ENCODE assay signal across 6 cellular contexts in the genomic region with DNA sequence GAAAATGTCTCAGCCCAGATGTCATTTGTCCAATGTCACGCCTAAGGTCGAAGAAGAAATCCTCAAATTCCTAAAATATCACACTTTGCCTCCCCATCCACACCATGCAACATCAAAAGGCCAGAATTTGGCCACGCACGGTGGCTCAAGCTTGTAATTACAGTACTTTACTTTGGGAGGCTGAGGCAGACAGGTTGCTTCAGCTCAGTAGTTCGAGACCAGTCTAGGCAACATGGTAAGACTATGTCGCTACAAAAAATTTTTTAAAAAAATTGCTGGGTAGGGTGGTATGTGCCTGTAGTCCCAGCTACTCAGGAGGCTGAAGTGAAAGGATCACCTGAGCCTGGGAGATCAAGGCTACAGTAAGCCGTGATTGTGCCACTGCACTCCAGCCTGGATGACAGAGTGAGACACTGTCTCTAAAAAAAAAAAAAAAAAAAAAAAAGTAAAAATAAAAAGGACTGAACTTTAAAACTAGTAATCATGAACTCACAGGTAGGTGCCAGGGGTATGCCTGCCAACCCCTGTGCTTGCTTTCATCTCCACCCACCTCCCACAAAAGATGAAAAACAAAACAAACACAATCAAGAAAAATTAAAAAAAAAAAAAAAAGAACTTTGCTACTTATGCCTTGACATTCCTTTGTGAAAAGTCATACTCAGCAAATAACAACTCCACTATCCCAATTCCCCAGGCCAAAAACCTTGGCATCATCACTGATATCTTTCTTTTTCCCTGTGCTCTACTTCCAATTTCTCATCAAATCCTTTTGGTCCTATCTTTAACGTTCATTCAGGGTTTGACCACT.
DNase-seq lines count a peak whose midpoint lies in the region; ATAC-seq, FAIRE-seq and TF ChIP-seq lines count a peak whose summit lies in the region.
"Not testable (repeated sequence)": the region's sequence is repeated elsewhere in the genome, so short reads cannot be mapped to it uniquely, and the experiment has no call there.

No MANE protein-coding gene starts in this region.

- DNase-seq in EH (ENCODE audit: low read depth) (peak; percentile 0), PC-3 (peak; percentile 1), MCF 10A (ENCODE audit: unreplicated experiment) (peak; percentile 0), fibroblast of mammary gland (ENCODE audit: low read depth) (peak; percentile 1), HepG2 (ENCODE audit: low spot score) (peak; percentile 7)
- DNase-seq in osteocyte (ENCODE audit: extremely low spot score, unreplicated experiment): not testable (repeated sequence)

- H3F3A ChIP-seq in PC-3 (ENCODE audit: low read length, unreplicated experiment): not testable (repeated sequence)

- not testable (repeated sequence) for H3K36me3 ChIP-seq in PC-3 (ENCODE audit: low read depth, low read length); HepG2 (replicated peaks in 1 of 2; ENCODE audit: control insufficient read depth in 1 of 2, insufficient read depth in 2 of 2, low read length in 2 of 2)

- not testable (repeated sequence) for H3K9me3 Mint-ChIP-seq in MCF 10A (ENCODE audit: unreplicated experiment); osteocyte (ENCODE audit: unreplicated experiment)

- not testable (repeated sequence) for BruUV-seq in PC-3 (replicated peaks; lab: Mats Ljungman, UMichigan); MCF 10A (replicated peaks; lab: Mats Ljungman, UMichigan); HepG2 (replicated peaks; lab: Mats Ljungman, UMichigan)

- not testable (repeated sequence) for H4K20me1 ChIP-seq in PC-3 (ENCODE audit: low read length); HepG2 (ENCODE audit: insufficient read depth, low read length)

- not testable (repeated sequence) for H3K27ac Mint-ChIP-seq in MCF 10A (ENCODE audit: low read depth, unreplicated experiment)
- H3K27ac Mint-ChIP-seq in osteocyte (ENCODE audit: unreplicated experiment): peak overlapping the region; percentile 34

- H3K36me3 Mint-ChIP-seq in MCF 10A (ENCODE audit: insufficient read depth, unreplicated experiment); osteocyte (ENCODE audit: unreplicated experiment): not testable (repeated sequence)

- not testable (repeated sequence) for TF ChIP-seq RAD21 in HepG2 (CRISPR knock-in tag; IDR thresholded peaks at IDR 0.05)

- not testable (repeated sequence) for H2AFZ ChIP-seq in PC-3 (ENCODE audit: low read length); HepG2 (ENCODE audit: low read length)

- H3K4me3 ChIP-seq in PC-3 (ENCODE audit: low read length); fibroblast of mammary gland (ENCODE audit: control insufficient read depth, low read depth, low read length); HepG2 (replicated peaks in 1 of 3; ENCODE audit: insufficient read depth in 1 of 3, low read depth in 2 of 3, low read length in 3 of 3): not testable (repeated sequence)

- not testable (repeated sequence) for FAIRE-seq in HepG2 (lab: Jason Lieb, UNC)

- in situ Hi-C loops in HepG2 (cut with HindIII; ENCODE audit: extremely low pct_ligation_motif_present, low pct_unique_long_range_greater_than_20kb): not testable (repeated sequence)

- CTCF ChIA-PET in PC-3 (lab: Charles Lee); MCF 10A (lab: Yijun Ruan, JAX); HepG2 (lab: Yijun Ruan, JAX; ENCODE audit: low intra/inter-chr PET ratio, low total read pairs): not testable (repeated sequence)

- H3K4me1 ChIP-seq in PC-3 (ENCODE audit: insufficient read depth, low read length); HepG2 (ENCODE audit: insufficient read depth, low read length): not testable (repeated sequence)

- H3K27ac ChIP-seq in PC-3 (ENCODE audit: low read length): not testable (repeated sequence)
- peak overlapping the region; percentile 43 for H3K27ac ChIP-seq in HepG2 (ENCODE audit: extremely low read length, insufficient read depth, low read length)

- TF ChIP-seq POLR2A in HepG2 (IDR thresholded peaks at IDR 0.05; ENCODE audit: insufficient read depth in 1 of 2, low read depth in 2 of 2, low read length in 2 of 2): not testable (repeated sequence)

- not testable (repeated sequence) for H3K9ac ChIP-seq in PC-3 (ENCODE audit: low read length); HepG2 (ENCODE audit: insufficient read depth, low read depth, low read length)

- not testable (repeated sequence) for H3K4me1 Mint-ChIP-seq in MCF 10A (ENCODE audit: insufficient read depth, unreplicated experiment); osteocyte (ENCODE audit: unreplicated experiment)

- H3K4me2 ChIP-seq in PC-3 (ENCODE audit: low read length); HepG2 (ENCODE audit: low read depth, low read length): not testable (repeated sequence)

- not testable (repeated sequence) for TF ChIP-seq CTCF in PC-3 (conservative IDR thresholded peaks at IDR 0.05; ENCODE audit: low read depth, low read length); MCF 10A (IDR thresholded peaks at IDR 0.05; ENCODE audit: unreplicated experiment); fibroblast of mammary gland (conservative IDR thresholded peaks at IDR 0.05; ENCODE audit: control insufficient read depth, insufficient read depth, low read depth, low read length); HepG2 (CRISPR knock-in tag; IDR thresholded peaks at IDR 0.05); osteocyte (IDR thresholded peaks at IDR 0.05)

- peak; percentile 62 for ATAC-seq in PC-3
- peak; percentile 58 for ATAC-seq in HepG2

- TF ChIP-seq EP300 in HepG2 (IDR thresholded peaks at IDR 0.05; ENCODE audit: low read depth in 2 of 2, low read length in 2 of 2); HepG2 (CRISPR knock-in tag; IDR thresholded peaks at IDR 0.05; ENCODE audit: borderline replicate concordance): not testable (repeated sequence)

- H3K9me3 ChIP-seq in PC-3 (ENCODE audit: low read length); HepG2 (ENCODE audit: low read length): not testable (repeated sequence)

- not testable (repeated sequence) for H3K27me3 ChIP-seq in PC-3 (ENCODE audit: low read length); HepG2 (ENCODE audit: control insufficient read depth in 1 of 2, insufficient read depth in 2 of 2, low read length in 2 of 2)

- H3K79me2 ChIP-seq in PC-3 (ENCODE audit: low read length); HepG2 (ENCODE audit: insufficient read depth, low read length): not testable (repeated sequence)

- intact Hi-C loops in PC-3 (cut with micrococcal nuclease); MCF 10A (cut with micrococcal nuclease); HepG2 (cut with micrococcal nuclease; ENCODE audit: unreplicated experiment): not testable (repeated sequence)

- WGBS in HepG2 (ENCODE audit: low lambda C conversion rate): 0% methylated on average over 1 of the region's 8 CpGs

- not testable (repeated sequence) for H3K27me3 Mint-ChIP-seq in MCF 10A (ENCODE audit: insufficient read depth, unreplicated experiment); osteocyte (ENCODE audit: unreplicated experiment)

- H3K9me2 ChIP-seq in PC-3 (replicated peaks; ENCODE audit: low read length): not testable (repeated sequence)

- H3K4me3 Mint-ChIP-seq in MCF 10A (ENCODE audit: unreplicated experiment); osteocyte (ENCODE audit: unreplicated experiment): not testable (repeated sequence)

- POLR2A ChIA-PET in PC-3 (lab: Charles Lee; ENCODE audit: unreplicated experiment); MCF 10A (lab: Yijun Ruan, JAX); HepG2 (lab: Yijun Ruan, JAX): not testable (repeated sequence)

TF ChIP-seq in HepG2, 621 proteins besides CTCF, POLR2A, EP300 and RAD21:
- TF ChIP-seq MAFF (IDR thresholded peaks at IDR 0.05; ENCODE audit: low read depth, low read length): peak; percentile 54; the same call in 1 of the 2 replicates
- TF ChIP-seq FOSL2 (CRISPR knock-in tag; IDR thresholded peaks at IDR 0.05): peak; percentile 35; the same call in 1 of the 2 replicates
- peak; percentile 44 to 59; a peak in 3 of 4 replicates for TF ChIP-seq MAFK (conservative IDR thresholded peaks at IDR 0.05 in 1 of 2, IDR thresholded peaks at IDR 0.05 in 1 of 2; ENCODE audit: low read length in 2 of 2)
